ENCODE assay signal across 17 cellular contexts in genomic region chr17:1712271-1712670, GRCh38. TPM values are rescaled to one million over a fixed set of nuclear protein-coding genes. Genes with fewer than 3 reads are reported as not detected.
A peak's percentile ranks its signal among the peaks of the same experiment; 100 is the strongest.
DNase-seq lines count a peak whose midpoint lies in the region; ATAC-seq and TF ChIP-seq lines count a peak whose summit lies in the region.
"Had no signal": no experiment of that assay in that cellular context is flagged by ENCODE, and none has a peak within 500 bp of the region (broad histone marks: within the 10 kb centered on the region; RNA-seq: fewer than 3 reads in every experiment).

No MANE protein-coding gene starts in this region.

- 96% methylated on average over 8 of the region's 8 CpGs for WGBS in hepatocyte (ENCODE audit: low lambda C conversion rate, missing lambda C conversion rate)
- 91% methylated on average over 8 of the region's 8 CpGs for WGBS in smooth muscle cell (ENCODE audit: low lambda C conversion rate)

- no peak overlapping the region for H2AFZ ChIP-seq in hepatocyte
- no peak overlapping the region for H2AFZ ChIP-seq in smooth muscle cell (ENCODE audit: low read depth)
- H2AFZ ChIP-seq: neural progenitor cell had no signal

- H3K4me3 Mint-ChIP-seq in CD4-positive, alpha-beta T cell: peak overlapping the region; percentile 86
- H3K4me3 Mint-ChIP-seq in WTC11: peak overlapping the region; percentile 38; the same call in 1 of the 2 replicates
- no peak overlapping the region for H3K4me3 Mint-ChIP-seq in activated T-cell treated with anti-CD3 and anti-CD28 coated beads, Interleukin-2, amount 50 U/mL, for 24 hours
- H3K4me3 Mint-ChIP-seq: activated CD8-positive, alpha-beta memory T cell treated with anti-CD3 and anti-CD28 coated beads, Interleukin-2, amount 10 ng/mL, durations not matched to agents 7 days and 5 days; neural progenitor cell had no signal

- H4K20me1 ChIP-seq in hepatocyte (ENCODE audit: insufficient read depth, poor library complexity, severe bottlenecking) (peaks cover 38% of the 10 kb centered on the region), smooth muscle cell (ENCODE audit: low read depth) (peaks cover 63% of the 10 kb centered on the region)

- H3K9me3 Mint-ChIP-seq in CD4-positive, alpha-beta T cell: no peaks in the 10 kb centered on the region
- no peaks in the 10 kb centered on the region for H3K9me3 Mint-ChIP-seq in WTC11
- no peaks in the 10 kb centered on the region for H3K9me3 Mint-ChIP-seq in activated T-cell treated with anti-CD3 and anti-CD28 coated beads, Interleukin-2, amount 50 U/mL, for 24 hours
- H3K9me3 Mint-ChIP-seq: activated naive CD4-positive, alpha-beta T cell treated with anti-CD3 and anti-CD28 coated beads, Interleukin-2, amount 50 U/mL, for 24 hours; neural progenitor cell had no signal

- peaks cover 8% of the 10 kb centered on the region for H3K36me3 Mint-ChIP-seq in CD4-positive, alpha-beta T cell (ENCODE audit: low read depth)
- no peaks in the 10 kb centered on the region for H3K36me3 Mint-ChIP-seq in WTC11
- peaks cover 11% of the 10 kb centered on the region for H3K36me3 Mint-ChIP-seq in activated T-cell treated with anti-CD3 and anti-CD28 coated beads, Interleukin-2, amount 50 U/mL, for 24 hours (ENCODE audit: low read depth)
- H3K36me3 Mint-ChIP-seq: activated CD8-positive, alpha-beta memory T cell treated with anti-CD3 and anti-CD28 coated beads, Interleukin-2, amount 10 ng/mL, durations not matched to agents 7 days and 5 days; neural progenitor cell had no signal

- POLR2A ChIA-PET in CD4-positive, alpha-beta T cell (lab: Charles Lee): interaction anchor here (0.9 to 1.4 kb wide), 2 partner anchors 12 to 28 kb away, joined by 3 to 4 read pairs; partner anchors contain the start of gene WDR81
- POLR2A ChIA-PET in WTC11 (lab: Charles Lee): no interaction called here

- no peaks in the 10 kb centered on the region for H3K9me3 ChIP-seq in CD4-positive, alpha-beta T cell (ENCODE audit: control insufficient read depth, low read length)
- H3K9me3 ChIP-seq in hepatocyte (ENCODE audit: low read depth): no peaks in the 10 kb centered on the region
- no peaks in the 10 kb centered on the region for H3K9me3 ChIP-seq in smooth muscle cell (replicated peaks; ENCODE audit: low read depth)
- H3K9me3 ChIP-seq: heart right ventricle had no signal

- H3K4me1 ChIP-seq in hepatocyte (ENCODE audit: insufficient read depth): peaks cover 26% of the 10 kb centered on the region
- H3K4me1 ChIP-seq in smooth muscle cell (ENCODE audit: low read depth): peaks cover 25% of the 10 kb centered on the region

- H3F3A ChIP-seq in smooth muscle cell (ENCODE audit: low read depth): peaks cover 28% of the 10 kb centered on the region

- TF ChIP-seq CTCF in CD4-positive, alpha-beta T cell (IDR thresholded peaks at IDR 0.05): no peak
- TF ChIP-seq CTCF in WTC11 (IDR thresholded peaks at IDR 0.05) (no peak), hepatocyte (IDR thresholded peaks at IDR 0.05; ENCODE audit: poor library complexity) (no peak), smooth muscle cell (IDR thresholded peaks at IDR 0.05; ENCODE audit: borderline replicate concordance, insufficient read depth, poor library complexity, severe bottlenecking) (no peak)

- no peak for ATAC-seq in CD4-positive, alpha-beta T cell (ENCODE audit: poor library complexity)
- ATAC-seq in WTC11 (no peak), GM21717 (IDR thresholded peaks at IDR 0.05; ENCODE audit: unreplicated experiment) (no peak)
- ATAC-seq: activated CD8-positive, alpha-beta memory T cell treated with anti-CD3 and anti-CD28 coated beads, Interleukin-2, amount 10 ng/mL, durations not matched to agents 7 days and 5 days; heart right ventricle; HepG2 had no signal

- H3K4me3 ChIP-seq in hepatocyte (no peak overlapping the region), smooth muscle cell (no peak overlapping the region)
- H3K4me3 ChIP-seq: neural progenitor cell had no signal

- no peaks in the 10 kb centered on the region for H3K9me2 ChIP-seq in hepatocyte (replicated peaks; ENCODE audit: insufficient read depth)

- no peak for DNase-seq in CD4-positive, alpha-beta T cell
- no peak for DNase-seq in WTC11 (ENCODE audit: low spot score)
- DNase-seq in hepatocyte (ENCODE audit: low spot score): no peak
- no peak for DNase-seq in smooth muscle cell (lab: John Stamatoyannopoulos, UW; ENCODE audit: unreplicated experiment)
- DNase-seq in activated T-cell treated with anti-CD3 and anti-CD28 coated beads, Interleukin-2, amount 50 U/mL, for 24 hours: no peak
- DNase-seq in NCI-H748 treated with DMSO at 0.1 percent for 48 hours (lab: John Stamatoyannopoulos, UW): no peak
- no peak for DNase-seq in islet precursor cell
- DNase-seq: activated CD8-positive, alpha-beta memory T cell treated with anti-CD3 and anti-CD28 coated beads, Interleukin-2, amount 10 ng/mL, durations not matched to agents 7 days and 5 days; caudate nucleus; heart right ventricle; WERI-Rb-1 had no signal

- H3K27me3 Mint-ChIP-seq in CD4-positive, alpha-beta T cell: peaks cover 11% of the 10 kb centered on the region
- peaks cover 12% of the 10 kb centered on the region for H3K27me3 Mint-ChIP-seq in WTC11 (ENCODE audit: low read depth)
- H3K27me3 Mint-ChIP-seq in activated T-cell treated with anti-CD3 and anti-CD28 coated beads, Interleukin-2, amount 50 U/mL, for 24 hours: peaks cover 25% of the 10 kb centered on the region

- H3K4me1 Mint-ChIP-seq in CD4-positive, alpha-beta T cell (ENCODE audit: low read depth): peaks cover 39% of the 10 kb centered on the region
- peaks cover 15% of the 10 kb centered on the region for H3K4me1 Mint-ChIP-seq in WTC11
- H3K4me1 Mint-ChIP-seq in activated T-cell treated with anti-CD3 and anti-CD28 coated beads, Interleukin-2, amount 50 U/mL, for 24 hours (ENCODE audit: low read depth): peaks cover 26% of the 10 kb centered on the region

- H3K27me3 ChIP-seq in CD4-positive, alpha-beta T cell (ENCODE audit: control insufficient read depth, insufficient read depth, low read length): peaks cover 30% of the 10 kb centered on the region
- no peaks in the 10 kb centered on the region for H3K27me3 ChIP-seq in hepatocyte
- no peaks in the 10 kb centered on the region for H3K27me3 ChIP-seq in smooth muscle cell (ENCODE audit: low read depth)

- CTCF ChIA-PET in CD4-positive, alpha-beta T cell (lab: Charles Lee): no interaction called here
- CTCF ChIA-PET in WTC11 (lab: Charles Lee): interaction anchor here (1.6 to 5.7 kb wide), 3 partner anchors 28 to 72 kb away, joined by 3 to 64 read pairs (median 6); partner anchors contain the start of gene PRPF8

- peak overlapping the region; percentile 90 for H3K4me2 ChIP-seq in hepatocyte
- peak overlapping the region; percentile 99 for H3K4me2 ChIP-seq in smooth muscle cell
- H3K4me2 ChIP-seq: neural progenitor cell had no signal

- no peak overlapping the region for H3K9ac ChIP-seq in smooth muscle cell (ENCODE audit: low read depth)
- H3K9ac ChIP-seq: neural progenitor cell had no signal

- intact Hi-C loops in CD4-positive, alpha-beta T cell (cut with DNase I, micrococcal nuclease): loop anchor here in 1 of 2 experiments (2.0 kb wide), 1 partner anchor 25 kb away; no protein-coding TSS in a partner anchor

- H3K36me3 ChIP-seq in hepatocyte (replicated peaks; ENCODE audit: insufficient read depth, low read depth) (no peaks in the 10 kb centered on the region), smooth muscle cell (ENCODE audit: low read depth) (no peaks in the 10 kb centered on the region)
- H3K36me3 ChIP-seq: neural progenitor cell, WERI-Rb-1 had no signal

- H3K27ac Mint-ChIP-seq in CD4-positive, alpha-beta T cell: no peak overlapping the region
- H3K27ac Mint-ChIP-seq in WTC11: no peak overlapping the region
- H3K27ac Mint-ChIP-seq in activated T-cell treated with anti-CD3 and anti-CD28 coated beads, Interleukin-2, amount 50 U/mL, for 24 hours: no peak overlapping the region
- H3K27ac Mint-ChIP-seq: activated CD8-positive, alpha-beta memory T cell treated with anti-CD3 and anti-CD28 coated beads, Interleukin-2, amount 10 ng/mL, durations not matched to agents 7 days and 5 days; neural progenitor cell had no signal

- H3K79me2 ChIP-seq in hepatocyte (peaks cover 27% of the 10 kb centered on the region), smooth muscle cell (ENCODE audit: low read depth) (peaks cover 52% of the 10 kb centered on the region)

- no peak overlapping the region for H3K27ac ChIP-seq in CD4-positive, alpha-beta T cell (ENCODE audit: low read depth, low read length)
- no peak overlapping the region for H3K27ac ChIP-seq in hepatocyte
- peak overlapping the region; percentile 99 for H3K27ac ChIP-seq in smooth muscle cell (ENCODE audit: low read depth)
- H3K27ac ChIP-seq: C4-2B, neural progenitor cell, WERI-Rb-1 had no signal

TF ChIP-seq in WTC11, 78 proteins besides CTCF, POLR2A, EP300 and RAD21 (continues in another document):
- TF ChIP-seq SOX15 (CRISPR knock-in tag; IDR thresholded peaks at IDR 0.05) (no peak), TCF7 (CRISPR knock-in tag; IDR thresholded peaks at IDR 0.05; ENCODE audit: low read depth) (no peak), NFE2L1 (CRISPR knock-in tag; IDR thresholded peaks at IDR 0.05) (no peak)

RNA-seq across cellular contexts. Expression of gene TLCD2, which starts 2.1 kb away (rescaled TPM):
- total RNA-seq in CD4-positive, alpha-beta T cell: under 1 TPM; 0.19 to 0.34 TPM
- total RNA-seq in WTC11 (2021) (1.4 to 1.9 TPM (median 1.4 TPM) in 3 replicates), hepatocyte (4.5 and 4.9 TPM in 2 replicates), smooth muscle cell (2.5 and 3.4 TPM in 2 replicates)
- polyA plus RNA-seq in hepatocyte (2.0 and 3.0 TPM in 2 replicates), smooth muscle cell (1.9 and 3.6 TPM in 2 replicates)

RNA-seq across cellular contexts. Expression of gene WDR81, which starts 12.2 kb away (rescaled TPM):
- total RNA-seq in CD4-positive, alpha-beta T cell: 10 to 100 TPM; 24.8 to 25.0 TPM
- 14.0 to 16.4 TPM (median 15.1 TPM) in 3 replicates for total RNA-seq in WTC11 (2021)
- total RNA-seq in hepatocyte: 16.9 and 24.4 TPM in 2 replicates
- 24.0 and 27.6 TPM in 2 replicates for polyA plus RNA-seq in hepatocyte
- 5.6 and 5.7 TPM in 2 replicates for total RNA-seq in smooth muscle cell
- polyA plus RNA-seq in smooth muscle cell: 9.7 TPM in 2 replicates

RNA-seq across cellular contexts. Expression of gene PRPF8, which starts 27.6 kb away (rescaled TPM):
- 100 to 1,000 TPM; 550 to 572 TPM for total RNA-seq in CD4-positive, alpha-beta T cell
- total RNA-seq in WTC11 (2021): 323 to 388 TPM (median 328 TPM) in 3 replicates
- total RNA-seq in hepatocyte: 100 and 107 TPM in 2 replicates
- polyA plus RNA-seq in hepatocyte: 119 and 125 TPM in 2 replicates
- total RNA-seq in smooth muscle cell: 99.7 and 111 TPM in 2 replicates
- polyA plus RNA-seq in smooth muscle cell: 129 and 135 TPM in 2 replicates

RNA-seq across cellular contexts. Expression of gene SERPINF2, which starts 30.4 kb away (rescaled TPM):
- total RNA-seq in CD4-positive, alpha-beta T cell: under 1 TPM; 0.49 to 0.59 TPM
- total RNA-seq in WTC11 (2021): 1.6 to 2.7 TPM (median 2.1 TPM) in 3 replicates
- 127 and 140 TPM in 2 replicates for total RNA-seq in hepatocyte
- 127 and 164 TPM in 2 replicates for polyA plus RNA-seq in hepatocyte
- total RNA-seq in smooth muscle cell: 0.18 and 0.36 TPM in 2 replicates
- polyA plus RNA-seq in smooth muscle cell: 0.22 and 0.66 TPM in 2 replicates
- total RNA-seq: temporal lobe had no signal

RNA-seq across cellular contexts. Expression of gene SERPINF1, which starts 49.6 kb away (rescaled TPM):
- 1 to 10 TPM; 3.0 to 4.8 TPM for total RNA-seq in CD4-positive, alpha-beta T cell
- total RNA-seq in WTC11 (2021) (16.7 to 26.2 TPM (median 22.1 TPM) in 3 replicates), hepatocyte (1,201 and 1,404 TPM in 2 replicates), smooth muscle cell (645 and 778 TPM in 2 replicates)
- polyA plus RNA-seq in hepatocyte (739 and 774 TPM in 2 replicates), smooth muscle cell (370 and 498 TPM in 2 replicates)
